Comparison of ENCODE assay signal across 8 cellular contexts in genomic region chr1:203512830-203513578, GRCh38. TPM values are rescaled to one million over a fixed set of nuclear protein-coding genes. Genes with fewer than 3 reads are reported as not detected.
DNase-seq lines count a peak whose midpoint lies in the region; ATAC-seq and TF ChIP-seq lines count a peak whose summit lies in the region.

No MANE protein-coding gene starts in this region.

- no peak overlapping the region for H3K9ac ChIP-seq in rectal smooth muscle tissue (ENCODE audit: low read length)

- H3K27ac ChIP-seq in rectal smooth muscle tissue (ENCODE audit: low read depth, low read length): peak overlapping the region; percentile 96
- H3K27ac ChIP-seq in effector memory CD4-positive, alpha-beta T cell (ENCODE audit: insufficient read depth, low read length, poor library complexity, severe bottlenecking): no peak overlapping the region

- no peaks in the 10 kb centered on the region for H3K36me3 ChIP-seq in BJ (ENCODE audit: control insufficient read depth, insufficient read depth, low read length)
- no peaks in the 10 kb centered on the region for H3K36me3 ChIP-seq in rectal smooth muscle tissue (ENCODE audit: control insufficient read depth, insufficient read depth, low read length)
- H3K36me3 ChIP-seq in effector memory CD4-positive, alpha-beta T cell (ENCODE audit: control insufficient read depth, insufficient read depth, low read length): no peaks in the 10 kb centered on the region

- H3K9me3 ChIP-seq in effector memory CD4-positive, alpha-beta T cell (ENCODE audit: control insufficient read depth, low read length): no peaks in the 10 kb centered on the region

- no peak overlapping the region for H3K4me3 ChIP-seq in BJ (ENCODE audit: low read depth, low read length)
- no peak overlapping the region for H3K4me3 ChIP-seq in fibroblast of villous mesenchyme (ENCODE audit: low read depth, low read length)
- peak overlapping the region; percentile 13 for H3K4me3 ChIP-seq in rectal smooth muscle tissue (ENCODE audit: low read length)
- no peak overlapping the region for H3K4me3 ChIP-seq in effector memory CD4-positive, alpha-beta T cell (ENCODE audit: insufficient read depth, low read depth, low read length, poor library complexity, severe bottlenecking)

- TF ChIP-seq CTCF in BJ (IDR thresholded peaks at IDR 0.05; ENCODE audit: insufficient read depth, low read depth, low read length) (no peak), fibroblast of villous mesenchyme (IDR thresholded peaks at IDR 0.05; ENCODE audit: insufficient read depth, low read depth, low read length) (no peak)

- ATAC-seq in GM21367 (IDR thresholded peaks at IDR 0.05; ENCODE audit: unreplicated experiment): no peak

- DNase-seq in BJ (ENCODE audit: low read depth): peak; percentile 93
- peak; percentile 47 to 54 for DNase-seq in Kasumi-1 (lab: John Stamatoyannopoulos, UW)
- peak; percentile 24 for DNase-seq in activated T-cell treated with anti-CD3 and anti-CD28 coated beads, Interleukin-2, amount 50 U/mL, for 1 hour
- DNase-seq in fibroblast of villous mesenchyme (ENCODE audit: low read depth): peak; percentile 97
- no peak for DNase-seq in NCI-H345 (lab: John Stamatoyannopoulos, UW)
- no peak for DNase-seq in effector memory CD4-positive, alpha-beta T cell

- POLR2A ChIA-PET in BJ (lab: Charles Lee): interaction anchor here (0.6 kb wide), 1 partner anchor 45 kb away, joined by 6 read pairs; no protein-coding TSS in a partner anchor

- peaks cover 53% of the 10 kb centered on the region for H3K4me1 ChIP-seq in rectal smooth muscle tissue (ENCODE audit: control insufficient read depth, insufficient read depth, low read length)
- H3K4me1 ChIP-seq in effector memory CD4-positive, alpha-beta T cell (ENCODE audit: control insufficient read depth, insufficient read depth, low read length, poor library complexity, severe bottlenecking): peaks cover 9% of the 10 kb centered on the region

- CTCF ChIA-PET in BJ (lab: Yijun Ruan, JAX): interaction anchor here (0.9 to 1.9 kb wide), 5 partner anchors 8 to 189 kb away, joined by 3 to 5 read pairs (median 3); no protein-coding TSS in a partner anchor

- H3K27me3 ChIP-seq in BJ (ENCODE audit: control insufficient read depth, insufficient read depth, low read length) (no peaks in the 10 kb centered on the region), rectal smooth muscle tissue (ENCODE audit: control insufficient read depth, insufficient read depth, low read length) (no peaks in the 10 kb centered on the region)
- H3K27me3 ChIP-seq in effector memory CD4-positive, alpha-beta T cell (replicated peaks; ENCODE audit: control insufficient read depth, insufficient read depth, low read length, poor library complexity, severe bottlenecking): no peaks in the 10 kb centered on the region

RNA-seq across cellular contexts. Expression of gene OPTC, which starts 19.1 kb away (rescaled TPM):
- polyA plus RNA-seq in BJ (2011; rRNA removed): not detected in 2 replicates
- polyA minus RNA-seq in BJ (2011; rRNA and poly(A)+ RNA removed): not detected in 2 replicates
- total RNA-seq in fibroblast of villous mesenchyme: not detected in 2 replicates

RNA-seq across cellular contexts. Expression of gene PRELP, which starts 37.4 kb away (rescaled TPM):
- 2.8 and 3.9 TPM in 2 replicates for polyA plus RNA-seq in BJ (2011; rRNA removed)
- 1.7 and 1.8 TPM in 2 replicates for polyA minus RNA-seq in BJ (2011; rRNA and poly(A)+ RNA removed)
- under 0.01 and 0.43 TPM in 2 replicates for total RNA-seq in fibroblast of villous mesenchyme

Comparison
In these comparisons a context has a peak if more than half of its experiments do, and no peak if none do; other contexts are left out.
1. DNase-seq: peak in BJ (single experiment), Kasumi-1 (2 of 2), activated T-cell treated with anti-CD3 and anti-CD28 coated beads, Interleukin-2, amount 50 U/mL, for 1 hour (single experiment) and fibroblast of villous mesenchyme (single experiment); none in NCI-H345 (single experiment) and effector memory CD4-positive, alpha-beta T cell (0 of 3).